Comparison of ENCODE assay signal across 1 cellular context in genomic region chr11:29914203-29914930, GRCh38.
TF ChIP-seq lines count a peak whose summit lies in the region.

No MANE protein-coding gene starts in this region.

TF ChIP-seq in GM23338, 12 proteins besides CTCF, POLR2A, EP300 and RAD21 (continued from another document):
- TF ChIP-seq, protein P1, sequence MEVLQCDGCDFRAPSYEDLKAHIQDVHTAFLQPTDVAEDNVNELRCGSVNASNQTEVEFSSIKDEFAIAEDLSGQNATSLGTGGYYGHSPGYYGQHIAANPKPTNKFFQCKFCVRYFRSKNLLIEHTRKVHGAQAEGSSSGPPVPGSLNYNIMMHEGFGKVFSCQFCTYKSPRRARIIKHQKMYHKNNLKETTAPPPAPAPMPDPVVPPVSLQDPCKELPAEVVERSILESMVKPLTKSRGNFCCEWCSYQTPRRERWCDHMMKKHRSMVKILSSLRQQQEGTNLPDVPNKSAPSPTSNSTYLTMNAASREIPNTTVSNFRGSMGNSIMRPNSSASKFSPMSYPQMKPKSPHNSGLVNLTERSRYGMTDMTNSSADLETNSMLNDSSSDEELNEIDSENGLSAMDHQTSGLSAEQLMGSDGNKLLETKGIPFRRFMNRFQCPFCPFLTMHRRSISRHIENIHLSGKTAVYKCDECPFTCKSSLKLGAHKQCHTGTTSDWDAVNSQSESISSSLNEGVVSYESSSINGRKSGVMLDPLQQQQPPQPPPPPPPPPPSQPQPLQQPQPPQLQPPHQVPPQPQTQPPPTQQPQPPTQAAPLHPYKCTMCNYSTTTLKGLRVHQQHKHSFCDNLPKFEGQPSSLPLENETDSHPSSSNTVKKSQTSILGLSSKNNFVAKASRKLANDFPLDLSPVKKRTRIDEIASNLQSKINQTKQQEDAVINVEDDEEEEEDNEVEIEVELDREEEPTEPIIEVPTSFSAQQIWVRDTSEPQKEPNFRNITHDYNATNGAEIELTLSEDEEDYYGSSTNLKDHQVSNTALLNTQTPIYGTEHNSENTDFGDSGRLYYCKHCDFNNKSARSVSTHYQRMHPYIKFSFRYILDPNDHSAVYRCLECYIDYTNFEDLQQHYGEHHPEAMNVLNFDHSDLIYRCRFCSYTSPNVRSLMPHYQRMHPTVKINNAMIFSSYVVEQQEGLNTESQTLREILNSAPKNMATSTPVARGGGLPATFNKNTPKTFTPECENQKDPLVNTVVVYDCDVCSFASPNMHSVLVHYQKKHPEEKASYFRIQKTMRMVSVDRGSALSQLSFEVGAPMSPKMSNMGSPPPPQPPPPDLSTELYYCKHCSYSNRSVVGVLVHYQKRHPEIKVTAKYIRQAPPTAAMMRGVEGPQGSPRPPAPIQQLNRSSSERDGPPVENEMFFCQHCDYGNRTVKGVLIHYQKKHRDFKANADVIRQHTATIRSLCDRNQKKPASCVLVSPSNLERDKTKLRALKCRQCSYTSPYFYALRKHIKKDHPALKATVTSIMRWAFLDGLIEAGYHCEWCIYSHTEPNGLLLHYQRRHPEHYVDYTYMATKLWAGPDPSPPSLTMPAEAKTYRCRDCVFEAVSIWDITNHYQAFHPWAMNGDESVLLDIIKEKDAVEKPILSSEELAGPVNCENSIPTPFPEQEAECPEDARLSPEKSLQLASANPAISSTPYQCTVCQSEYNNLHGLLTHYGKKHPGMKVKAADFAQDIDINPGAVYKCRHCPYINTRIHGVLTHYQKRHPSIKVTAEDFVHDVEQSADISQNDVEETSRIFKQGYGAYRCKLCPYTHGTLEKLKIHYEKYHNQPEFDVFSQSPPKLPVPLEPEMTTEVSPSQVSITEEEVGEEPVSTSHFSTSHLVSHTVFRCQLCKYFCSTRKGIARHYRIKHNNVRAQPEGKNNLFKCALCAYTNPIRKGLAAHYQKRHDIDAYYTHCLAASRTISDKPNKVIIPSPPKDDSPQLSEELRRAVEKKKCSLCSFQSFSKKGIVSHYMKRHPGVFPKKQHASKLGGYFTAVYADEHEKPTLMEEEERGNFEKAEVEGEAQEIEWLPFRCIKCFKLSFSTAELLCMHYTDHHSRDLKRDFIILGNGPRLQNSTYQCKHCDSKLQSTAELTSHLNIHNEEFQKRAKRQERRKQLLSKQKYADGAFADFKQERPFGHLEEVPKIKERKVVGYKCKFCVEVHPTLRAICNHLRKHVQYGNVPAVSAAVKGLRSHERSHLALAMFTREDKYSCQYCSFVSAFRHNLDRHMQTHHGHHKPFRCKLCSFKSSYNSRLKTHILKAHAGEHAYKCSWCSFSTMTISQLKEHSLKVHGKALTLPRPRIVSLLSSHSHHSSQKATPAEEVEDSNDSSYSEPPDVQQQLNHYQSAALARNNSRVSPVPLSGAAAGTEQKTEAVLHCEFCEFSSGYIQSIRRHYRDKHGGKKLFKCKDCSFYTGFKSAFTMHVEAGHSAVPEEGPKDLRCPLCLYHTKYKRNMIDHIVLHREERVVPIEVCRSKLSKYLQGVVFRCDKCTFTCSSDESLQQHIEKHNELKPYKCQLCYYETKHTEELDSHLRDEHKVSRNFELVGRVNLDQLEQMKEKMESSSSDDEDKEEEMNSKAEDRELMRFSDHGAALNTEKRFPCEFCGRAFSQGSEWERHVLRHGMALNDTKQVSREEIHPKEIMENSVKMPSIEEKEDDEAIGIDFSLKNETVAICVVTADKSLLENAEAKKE (CRISPR knock-in tag; IDR thresholded peaks at IDR 0.05) = no peak
- TF ChIP-seq REST (IDR thresholded peaks at IDR 0.05; ENCODE audit: unreplicated experiment) = no peak
- no peak for TF ChIP-seq CREB1 (CRISPR knock-in tag; IDR thresholded peaks at IDR 0.05; ENCODE audit: low read depth)
- no peak for TF ChIP-seq ZNF331 (CRISPR knock-in tag; IDR thresholded peaks at IDR 0.05; ENCODE audit: low read depth)
- TF ChIP-seq, protein P2, sequence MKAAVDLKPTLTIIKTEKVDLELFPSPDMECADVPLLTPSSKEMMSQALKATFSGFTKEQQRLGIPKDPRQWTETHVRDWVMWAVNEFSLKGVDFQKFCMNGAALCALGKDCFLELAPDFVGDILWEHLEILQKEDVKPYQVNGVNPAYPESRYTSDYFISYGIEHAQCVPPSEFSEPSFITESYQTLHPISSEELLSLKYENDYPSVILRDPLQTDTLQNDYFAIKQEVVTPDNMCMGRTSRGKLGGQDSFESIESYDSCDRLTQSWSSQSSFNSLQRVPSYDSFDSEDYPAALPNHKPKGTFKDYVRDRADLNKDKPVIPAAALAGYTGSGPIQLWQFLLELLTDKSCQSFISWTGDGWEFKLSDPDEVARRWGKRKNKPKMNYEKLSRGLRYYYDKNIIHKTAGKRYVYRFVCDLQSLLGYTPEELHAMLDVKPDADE (IDR thresholded peaks at IDR 0.05) = no peak
